ENCODE assay signal across 1 cellular context in genomic region chr3:181808053-181808452, GRCh38.
TF ChIP-seq lines count a peak whose summit lies in the region.

No MANE protein-coding gene starts in this region.

TF ChIP-seq in GM23338, 12 proteins besides CTCF, POLR2A, EP300 and RAD21 (continued from another document):
- TF ChIP-seq REST (IDR thresholded peaks at IDR 0.05; ENCODE audit: unreplicated experiment) (no peak), ZNF114 (CRISPR knock-in tag; IDR thresholded peaks at IDR 0.05) (no peak), STAT1 (IDR thresholded peaks at IDR 0.05; ENCODE audit: unreplicated experiment) (no peak), EZH2 (IDR thresholded peaks at IDR 0.05; ENCODE audit: low read depth, unreplicated experiment) (no peak), EZH2phosphoT487 (IDR thresholded peaks at IDR 0.05; ENCODE audit: unreplicated experiment) (no peak), POLR2AphosphoS5 (IDR thresholded peaks at IDR 0.05; ENCODE audit: low read depth) (no peak)
